Comparison of ENCODE assay signal across 24 cellular contexts in the genomic region with DNA sequence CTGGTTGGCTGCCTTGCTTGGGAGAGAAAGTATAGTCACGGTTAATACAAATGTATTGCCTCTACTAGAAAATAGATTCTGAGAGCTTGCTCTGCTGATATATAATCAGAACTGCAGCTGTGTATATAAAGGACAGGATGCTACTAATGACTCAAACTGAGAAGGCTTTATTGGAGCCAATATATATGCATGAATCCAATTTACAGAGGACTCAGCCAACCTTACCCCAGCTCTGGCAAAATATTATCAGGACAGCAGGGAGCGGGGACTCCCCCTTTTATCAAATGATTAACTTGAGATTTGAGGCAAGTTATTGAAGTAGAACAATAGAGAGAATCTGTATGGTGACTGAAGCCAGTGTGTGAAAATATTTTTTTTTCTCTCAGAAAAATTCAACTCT.
A peak's percentile ranks its signal among the peaks of the same experiment; 100 is the strongest.
DNase-seq lines count a peak whose midpoint lies in the region; ATAC-seq and TF ChIP-seq lines count a peak whose summit lies in the region.
"Had no signal": no experiment of that assay in that cellular context is flagged by ENCODE, and none has a peak within 500 bp of the region (broad histone marks: within the 10 kb centered on the region; RNA-seq: fewer than 3 reads in every experiment).

No MANE protein-coding gene starts in this region.

- DNase-seq in NCI-H1092 treated with DMSO at 0.1 percent for 48 hours (lab: John Stamatoyannopoulos, UW), result peak; percentile 29
- DNase-seq in glomerular visceral epithelial cell (ENCODE audit: extremely low spot score), result peak; percentile 56
- DNase-seq in NCI-H2107 treated with DMSO at 0.1 percent for 48 hours (lab: John Stamatoyannopoulos, UW; ENCODE audit: unreplicated experiment), result no peak
- no peak for DNase-seq in CD8-positive, alpha-beta T cell
- DNase-seq: activated naive CD4-positive, alpha-beta T cell treated with anti-CD3 and anti-CD28 coated beads, Interleukin-2, amount 50 U/mL, for 16 hours; aorta; DMS153; head of caudate nucleus; KBM-7; left colon; mesendoderm; naive B cell; NCI-H1694; SJCRH30; stimulated activated CD4-positive, alpha-beta T cell treated with anti-CD3 and anti-CD28 coated beads, Interleukin-2, amount 100 ng/mL, for 48 hours; stimulated activated naive CD4-positive, alpha-beta T cell; T-helper 1 cell had no signal

- ATAC-seq in GM19438 (IDR thresholded peaks at IDR 0.05; ENCODE audit: low read depth, unreplicated experiment), result peak; percentile 88
- peak; percentile 68 for ATAC-seq in HG02970 (IDR thresholded peaks at IDR 0.05; ENCODE audit: low FRiP score, unreplicated experiment)
- ATAC-seq in GM21515 (IDR thresholded peaks at IDR 0.05; ENCODE audit: unreplicated experiment), result no peak
- no peak for ATAC-seq in HG03469 (IDR thresholded peaks at IDR 0.05; ENCODE audit: unreplicated experiment)
- no peak for ATAC-seq in CD8-positive, alpha-beta T cell
- ATAC-seq: left colon, Panc1 had no signal

- H3K4me1 Mint-ChIP-seq in CD8-positive, alpha-beta T cell (ENCODE audit: low read depth), result no peaks in the 10 kb centered on the region
- H3K4me1 Mint-ChIP-seq: naive B cell had no signal

- no peaks in the 10 kb centered on the region for H3K9me3 Mint-ChIP-seq in CD8-positive, alpha-beta T cell

- H3K36me3 Mint-ChIP-seq in CD8-positive, alpha-beta T cell, result no peaks in the 10 kb centered on the region
- H3K36me3 Mint-ChIP-seq: naive B cell had no signal

- no peaks in the 10 kb centered on the region for H3K36me3 ChIP-seq in CD8-positive, alpha-beta T cell (ENCODE audit: insufficient read depth, low read length)
- H3K36me3 ChIP-seq: SJCRH30 had no signal

- no peak overlapping the region for H3K27ac ChIP-seq in CD8-positive, alpha-beta T cell (ENCODE audit: low read depth, low read length)
- H3K27ac ChIP-seq: SJCRH30 had no signal

- TF ChIP-seq CTCF in CD8-positive, alpha-beta T cell (IDR thresholded peaks at IDR 0.05), result no peak

- POLR2A ChIA-PET in CD8-positive, alpha-beta T cell (lab: Charles Lee), result interaction anchor here (1.1 kb wide), 1 partner anchor 12 kb away, joined by 3 read pairs; no protein-coding TSS in a partner anchor

- intact Hi-C loops in CD8-positive, alpha-beta T cell (cut with DNase I, micrococcal nuclease), result no loop called here

- no peaks in the 10 kb centered on the region for H3K4me1 ChIP-seq in CD8-positive, alpha-beta T cell (ENCODE audit: insufficient read depth, low read length)

- H3K4me3 Mint-ChIP-seq in CD8-positive, alpha-beta T cell, result no peak overlapping the region
- H3K4me3 Mint-ChIP-seq: dendritic cell treated with granulocyte-macrophage colony-stimulating factor and Interleukin-4, amounts not matched to agents 40 ng/mL and 50 ng/mL, for 4 days; naive B cell had no signal

- CTCF ChIA-PET in CD8-positive, alpha-beta T cell (lab: Charles Lee), result no interaction called here

- H3K27me3 Mint-ChIP-seq in CD8-positive, alpha-beta T cell (ENCODE audit: low read depth), result no peaks in the 10 kb centered on the region
- H3K27me3 Mint-ChIP-seq: dendritic cell treated with granulocyte-macrophage colony-stimulating factor and Interleukin-4, amounts not matched to agents 40 ng/mL and 50 ng/mL, for 4 days; naive B cell had no signal

- H3K4me3 ChIP-seq in CD8-positive, alpha-beta T cell (ENCODE audit: low read depth, low read length), result no peak overlapping the region
- H3K4me3 ChIP-seq: SJCRH30, smooth muscle cell had no signal

- H3K9me3 ChIP-seq in CD8-positive, alpha-beta T cell (ENCODE audit: low read length), result no peaks in the 10 kb centered on the region

- H3K27ac Mint-ChIP-seq in CD8-positive, alpha-beta T cell, result no peak overlapping the region
- H3K27ac Mint-ChIP-seq: dendritic cell treated with granulocyte-macrophage colony-stimulating factor and Interleukin-4, amounts not matched to agents 40 ng/mL and 50 ng/mL, for 4 days had no signal

- H3K27me3 ChIP-seq in CD8-positive, alpha-beta T cell (ENCODE audit: insufficient read depth, low read length), result no peaks in the 10 kb centered on the region
- H3K27me3 ChIP-seq: SJCRH30 had no signal

Comparison
In these comparisons a context has a peak if more than half of its experiments do, and no peak if none do; other contexts are left out.
1. ATAC-seq: peak in GM19438 (single experiment) and HG02970 (single experiment); none in GM21515 (single experiment), HG03469 (single experiment) and CD8-positive, alpha-beta T cell (single experiment).
2. DNase-seq: peak in NCI-H1092 treated with DMSO at 0.1 percent for 48 hours (single experiment) and glomerular visceral epithelial cell (single experiment); none in NCI-H2107 treated with DMSO at 0.1 percent for 48 hours (single experiment) and CD8-positive, alpha-beta T cell (0 of 7).